9 cellular contexts compared by ENCODE assay signal in genomic region chr2:98134138-98134537, GRCh38. TPM values are rescaled to one million over a fixed set of nuclear protein-coding genes. Genes with fewer than 3 reads are reported as not detected.
DNase-seq lines count a peak whose midpoint lies in the region; ATAC-seq, FAIRE-seq and TF ChIP-seq lines count a peak whose summit lies in the region.
"Had no signal": no experiment of that assay in that cellular context is flagged by ENCODE, and none has a peak within 500 bp of the region (broad histone marks: within the 10 kb centered on the region; RNA-seq: fewer than 3 reads in every experiment).

No MANE protein-coding gene starts in this region.

- H3K27ac Mint-ChIP-seq in memory B cell, result peak overlapping the region; percentile 81

- no peak overlapping the region for H3K27ac ChIP-seq in prostate gland

- H3K4me1 ChIP-seq in prostate gland (replicated peaks), result no peaks in the 10 kb centered on the region

- DNase-seq in GM12891 (ENCODE audit: insufficient read length, low spot score) (peak; percentile 62), memory B cell (ENCODE audit: low spot score in 2 of 2) (peak; percentile 60 to 80), SW 1271 (lab: John Stamatoyannopoulos, UW) (no peak), foreskin melanocyte (no peak), prostate gland (ENCODE audit: low spot score) (no peak)
- peak; percentile 75 for DNase-seq in activated CD8-positive, alpha-beta memory T cell treated with anti-CD3 and anti-CD28 coated beads, Interleukin-2, amount 50 U/mL, for 48 hours

- no peaks in the 10 kb centered on the region for H3K9me3 Mint-ChIP-seq in memory B cell

- TF ChIP-seq POLR2A in GM12891 (IDR thresholded peaks at IDR 0.05; ENCODE audit: low read depth, low read length), result no peak
- TF ChIP-seq POLR2A in prostate gland (IDR thresholded peaks at IDR 0.05), result no peak

- H3K36me3 ChIP-seq in prostate gland, result no peaks in the 10 kb centered on the region

- no peaks in the 10 kb centered on the region for H3K36me3 Mint-ChIP-seq in memory B cell

- peaks cover 18% of the 10 kb centered on the region for H3K4me1 Mint-ChIP-seq in memory B cell

- peak; percentile 56 for ATAC-seq in HG03108 (IDR thresholded peaks at IDR 0.05; ENCODE audit: unreplicated experiment)
- peak; percentile 99 for ATAC-seq in memory B cell (ENCODE audit: low read depth)
- ATAC-seq in GM19452 (IDR thresholded peaks at IDR 0.05; ENCODE audit: unreplicated experiment), result no peak

- H3K9me3 ChIP-seq in prostate gland, result no peaks in the 10 kb centered on the region

- TF ChIP-seq CTCF in prostate gland (IDR thresholded peaks at IDR 0.05), result no peak

- H3K4me3 ChIP-seq in prostate gland, result no peak overlapping the region

- no peaks in the 10 kb centered on the region for H3K27me3 ChIP-seq in prostate gland (replicated peaks; ENCODE audit: insufficient read depth)

- intact Hi-C loops in prostate gland (cut with DNase I), result no loop called here

- H3K27me3 Mint-ChIP-seq in memory B cell, result no peaks in the 10 kb centered on the region

- FAIRE-seq in GM12891 (lab: Jason Lieb, UNC), result peak; percentile 93

- WGBS in prostate gland, result 75% methylated on average over 9 of the region's 9 CpGs

- H3K4me3 Mint-ChIP-seq in memory B cell, result no peak overlapping the region

TF ChIP-seq in GM12891, 5 proteins besides CTCF, POLR2A, EP300 and RAD21:
- TF ChIP-seq POU2F2 (IDR thresholded peaks at IDR 0.05; ENCODE audit: low read depth, low read length) (peak; percentile 65; the same call in 1 of the 2 replicates), PAX5 (IDR thresholded peaks at IDR 0.05; ENCODE audit: insufficient read depth, low read length, severe bottlenecking) (no peak), TAF1 (IDR thresholded peaks at IDR 0.05; ENCODE audit: low read depth, low read length) (no peak), POLR2AphosphoS5 (IDR thresholded peaks at IDR 0.05; ENCODE audit: low read depth, low read length) (no peak), SPI1 (IDR thresholded peaks at IDR 0.05; ENCODE audit: low read depth, low read length) (peak; percentile 58)

RNA-seq across cellular contexts. Expression of gene VWA3B, which starts 47.2 kb away (rescaled TPM):
- polyA plus RNA-seq in GM12891 (2012; ENCODE audit: low read depth, missing spikeins), result not detected
- 1 to 10 TPM in 1 of 2 donors, not detected in 1; 4.0 TPM for total RNA-seq in prostate gland
- total RNA-seq: kidney epithelial cell had no signal

Comparison
In these comparisons a context has a peak if more than half of its experiments do, and no peak if none do; other contexts are left out.
1. DNase-seq: peak in GM12891 (single experiment), activated CD8-positive, alpha-beta memory T cell treated with anti-CD3 and anti-CD28 coated beads, Interleukin-2, amount 50 U/mL, for 48 hours (single experiment) and memory B cell (2 of 2); none in SW 1271 (0 of 2), foreskin melanocyte (single experiment) and prostate gland (single experiment).